Comparison of ENCODE assay signal across 1 cellular context in the genomic region with DNA sequence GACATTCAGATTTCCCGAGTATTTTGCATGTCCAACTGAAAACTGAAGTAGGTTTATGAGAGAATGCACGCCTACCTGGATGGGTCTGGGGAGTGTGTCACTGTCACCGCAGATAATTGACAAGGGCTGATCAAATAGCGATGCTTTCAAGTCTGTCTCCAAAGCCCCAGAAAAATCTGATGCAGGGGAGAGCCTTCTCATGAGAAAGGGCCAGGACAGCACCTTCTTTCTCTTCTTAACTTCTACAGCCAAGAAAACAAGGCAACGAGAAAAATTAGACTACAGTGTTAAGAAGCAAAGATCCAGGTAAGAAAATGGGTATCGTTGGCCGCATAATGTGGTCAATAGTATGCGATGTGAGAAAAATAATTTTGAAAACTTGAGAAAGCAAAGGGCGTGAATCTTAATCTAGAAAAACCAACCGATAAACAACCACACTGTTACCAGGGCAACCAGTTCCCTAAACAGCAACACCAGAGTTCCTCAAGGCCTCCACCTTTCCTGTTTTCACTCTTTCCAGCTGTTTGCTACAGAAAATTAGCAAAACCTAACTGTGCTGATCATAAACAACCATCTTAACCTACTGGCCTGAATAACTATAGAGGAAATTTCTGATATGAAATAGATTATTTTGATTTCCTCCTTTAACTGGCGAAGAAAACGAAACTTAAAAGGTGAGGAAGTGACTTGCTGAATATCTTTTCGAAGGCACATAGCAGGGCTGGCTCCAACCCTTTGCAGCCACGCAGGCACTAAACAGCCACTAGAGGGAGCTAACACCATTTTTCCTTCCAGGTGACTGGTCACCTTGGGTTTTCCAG.
TF ChIP-seq lines count a peak whose summit lies in the region.

No MANE protein-coding gene starts in this region.

TF ChIP-seq in K562, 482 proteins besides CTCF, POLR2A, EP300 and RAD21 (continued from another document and continues in another):
- TF ChIP-seq, protein P1, sequence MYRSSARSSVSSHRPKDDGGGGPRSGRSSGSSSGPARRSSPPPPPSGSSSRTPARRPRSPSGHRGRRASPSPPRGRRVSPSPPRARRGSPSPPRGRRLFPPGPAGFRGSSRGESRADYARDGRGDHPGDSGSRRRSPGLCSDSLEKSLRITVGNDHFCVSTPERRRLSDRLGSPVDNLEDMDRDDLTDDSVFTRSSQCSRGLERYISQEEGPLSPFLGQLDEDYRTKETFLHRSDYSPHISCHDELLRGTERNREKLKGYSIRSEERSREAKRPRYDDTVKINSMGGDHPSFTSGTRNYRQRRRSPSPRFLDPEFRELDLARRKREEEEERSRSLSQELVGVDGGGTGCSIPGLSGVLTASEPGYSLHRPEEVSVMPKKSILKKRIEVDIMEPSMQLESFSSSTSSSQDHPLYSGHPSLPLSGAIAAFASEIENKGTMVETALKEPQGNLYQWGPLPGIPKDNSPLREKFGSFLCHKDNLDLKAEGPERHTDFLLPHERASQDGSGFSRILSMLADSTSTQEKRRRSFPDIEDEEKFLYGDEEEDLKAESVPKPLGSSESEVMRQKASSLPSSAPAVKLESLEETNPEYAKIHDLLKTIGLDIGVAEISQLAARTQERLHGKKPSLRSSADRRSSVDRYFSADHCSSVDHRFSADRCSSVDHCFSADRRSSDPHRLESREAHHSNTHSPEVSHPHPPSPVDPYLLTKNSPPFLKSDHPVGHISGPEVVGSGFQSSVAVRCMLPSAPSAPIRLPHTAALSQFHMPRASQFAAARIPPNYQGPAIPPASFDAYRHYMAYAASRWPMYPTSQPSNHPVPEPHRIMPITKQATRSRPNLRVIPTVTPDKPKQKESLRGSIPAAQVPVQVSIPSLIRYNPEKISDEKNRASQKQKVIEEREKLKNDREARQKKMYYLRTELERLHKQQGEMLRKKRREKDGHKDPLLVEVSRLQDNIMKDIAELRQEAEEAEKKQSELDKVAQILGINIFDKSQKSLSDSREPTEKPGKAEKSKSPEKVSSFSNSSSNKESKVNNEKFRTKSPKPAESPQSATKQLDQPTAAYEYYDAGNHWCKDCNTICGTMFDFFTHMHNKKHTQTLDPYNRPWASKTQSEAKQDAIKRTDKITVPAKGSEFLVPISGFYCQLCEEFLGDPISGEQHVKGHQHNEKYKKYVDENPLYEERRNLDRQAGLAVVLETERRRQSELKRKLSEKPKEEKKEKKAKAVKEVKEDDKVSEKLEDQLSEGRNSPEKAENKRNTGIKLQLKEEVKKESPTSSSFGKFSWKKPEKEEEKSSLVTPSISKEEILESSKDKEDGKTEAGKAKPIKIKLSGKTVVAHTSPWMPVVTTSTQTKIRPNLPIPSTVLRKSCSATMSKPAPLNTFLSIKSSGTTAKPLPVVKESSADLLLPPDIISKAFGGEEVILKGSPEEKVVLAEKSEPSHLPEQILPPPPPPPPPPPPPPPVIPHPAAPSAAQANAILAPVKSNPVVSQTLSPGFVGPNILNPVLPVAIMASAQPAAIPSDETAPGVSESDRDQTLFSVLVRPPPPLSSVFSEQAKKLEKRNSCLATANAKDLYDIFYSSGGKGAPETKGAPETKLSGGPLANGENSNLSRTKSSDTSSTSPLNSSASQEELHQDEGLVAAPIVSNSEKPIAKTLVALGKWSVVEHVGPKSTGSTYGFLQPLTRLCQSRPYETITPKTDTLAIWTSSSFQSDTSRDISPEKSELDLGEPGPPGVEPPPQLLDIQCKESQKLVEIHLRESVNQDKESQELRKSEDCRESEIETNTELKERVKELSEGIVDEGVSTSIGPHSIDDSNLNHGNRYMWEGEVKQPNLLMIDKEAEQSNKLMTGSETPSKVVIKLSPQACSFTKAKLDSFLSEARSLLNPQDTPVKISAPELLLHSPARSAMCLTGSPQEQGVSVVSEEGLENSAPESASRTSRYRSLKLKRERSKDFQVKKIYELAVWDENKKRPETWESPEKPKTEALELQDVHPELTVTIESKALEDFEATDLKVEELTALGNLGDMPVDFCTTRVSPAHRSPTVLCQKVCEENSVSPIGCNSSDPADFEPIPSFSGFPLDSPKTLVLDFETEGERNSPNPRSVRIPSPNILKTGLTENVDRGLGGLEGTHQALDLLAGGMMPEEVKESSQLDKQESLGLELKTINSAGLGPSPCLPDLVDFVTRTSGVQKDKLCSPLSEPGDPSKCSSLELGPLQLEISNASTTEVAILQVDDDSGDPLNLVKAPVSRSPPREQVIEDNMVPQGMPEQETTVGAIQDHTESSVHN (IDR thresholded peaks at IDR 0.05; ENCODE audit: borderline replicate concordance in 1 of 2, low read depth in 1 of 2) = no peak
- TF ChIP-seq FOXP1 (CRISPR knock-in tag; IDR thresholded peaks at IDR 0.05) (no peak), FOXJ2 (tag; IDR thresholded peaks at IDR 0.05) (peak; percentile 99), ZNF507 (tag; conservative IDR thresholded peaks at IDR 0.05) (no peak), ZFP36 (IDR thresholded peaks at IDR 0.05; ENCODE audit: low read depth, low read length, partially characterized antibody) (peak; percentile 45), THRAP3 (IDR thresholded peaks at IDR 0.05; ENCODE audit: borderline replicate concordance) (no peak), COPS2 (conservative IDR thresholded peaks at IDR 0.05) (no peak), ZNF143 (CRISPR knock-in tag; IDR thresholded peaks at IDR 0.05) (no peak), MAFG (tag; conservative IDR thresholded peaks at IDR 0.05) (peak; percentile 56; the same call in 1 of the 2 replicates), ZNF263 (CRISPR knock-in tag; IDR thresholded peaks at IDR 0.05; ENCODE audit: borderline replicate concordance) (no peak), CHCHD3 (CRISPR knock-in tag; IDR thresholded peaks at IDR 0.05) (no peak), ELF4 (CRISPR knock-in tag; IDR thresholded peaks at IDR 0.05) (no peak), CC2D1A (IDR thresholded peaks at IDR 0.05) (0 out of 2 replicates have a peak, but pooled peaks have one; percentile 16), CCNT2 (IDR thresholded peaks at IDR 0.05; ENCODE audit: borderline replicate concordance, extremely low read depth, insufficient read length, low read depth, low read length) (no peak), ZBTB8A (IDR thresholded peaks at IDR 0.05; ENCODE audit: partially characterized antibody) (no peak), KLF16 (IDR thresholded peaks at IDR 0.05) (peak; percentile 59; the same call in 1 of the 2 replicates), SMAD1 (IDR thresholded peaks at IDR 0.05; ENCODE audit: low read depth, low read length, partially characterized antibody) (no peak), KLF13 (tag; IDR thresholded peaks at IDR 0.05; ENCODE audit: borderline replicate concordance, low read depth) (no peak), TBL1XR1 (IDR thresholded peaks at IDR 0.05; ENCODE audit: low read length in 2 of 2) (no peak), CREM (IDR thresholded peaks at IDR 0.05; ENCODE audit: low read depth) (peak; percentile 50; the same call in 1 of the 2 replicates), SMC3 (conservative IDR thresholded peaks at IDR 0.05; ENCODE audit: insufficient read depth, low read depth, low read length) (peak; percentile 75), KAT7 (CRISPR knock-in tag; IDR thresholded peaks at IDR 0.05; ENCODE audit: borderline replicate concordance) (peak; percentile 40; the same call in 1 of the 2 replicates), RFX1 (IDR thresholded peaks at IDR 0.05) (peak; percentile 86), NBN (IDR thresholded peaks at IDR 0.05; ENCODE audit: low read depth) (no peak), MYC (IDR thresholded peaks at IDR 0.05; ENCODE audit: low read depth, low read length) (peak; percentile 37; the same call in 1 of the 2 replicates), MYC (CRISPR knock-in tag; IDR thresholded peaks at IDR 0.05; ENCODE audit: borderline replicate concordance, low read depth) (no peak), MEF2A (IDR thresholded peaks at IDR 0.05; ENCODE audit: control insufficient read depth, low read depth, low read length) (no peak), ZNF224 (CRISPR knock-in tag; IDR thresholded peaks at IDR 0.05) (no peak), ERF (CRISPR knock-in tag; IDR thresholded peaks at IDR 0.05) (no peak)
- TF ChIP-seq, protein P2, sequence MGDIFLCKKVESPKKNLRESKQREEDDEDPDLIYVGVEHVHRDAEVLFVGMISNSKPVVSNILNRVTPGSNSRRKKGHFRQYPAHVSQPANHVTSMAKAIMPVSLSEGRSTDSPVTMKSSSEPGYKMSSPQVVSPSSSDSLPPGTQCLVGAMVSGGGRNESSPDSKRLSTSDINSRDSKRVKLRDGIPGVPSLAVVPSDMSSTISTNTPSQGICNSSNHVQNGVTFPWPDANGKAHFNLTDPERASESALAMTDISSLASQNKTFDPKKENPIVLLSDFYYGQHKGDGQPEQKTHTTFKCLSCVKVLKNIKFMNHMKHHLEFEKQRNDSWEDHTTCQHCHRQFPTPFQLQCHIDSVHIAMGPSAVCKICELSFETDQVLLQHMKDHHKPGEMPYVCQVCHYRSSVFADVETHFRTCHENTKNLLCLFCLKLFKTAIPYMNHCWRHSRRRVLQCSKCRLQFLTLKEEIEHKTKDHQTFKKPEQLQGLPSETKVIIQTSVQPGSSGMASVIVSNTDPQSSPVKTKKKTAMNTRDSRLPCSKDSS (IDR thresholded peaks at IDR 0.05; ENCODE audit: low read depth, partially characterized antibody) = no peak
- TF ChIP-seq, protein P3, sequence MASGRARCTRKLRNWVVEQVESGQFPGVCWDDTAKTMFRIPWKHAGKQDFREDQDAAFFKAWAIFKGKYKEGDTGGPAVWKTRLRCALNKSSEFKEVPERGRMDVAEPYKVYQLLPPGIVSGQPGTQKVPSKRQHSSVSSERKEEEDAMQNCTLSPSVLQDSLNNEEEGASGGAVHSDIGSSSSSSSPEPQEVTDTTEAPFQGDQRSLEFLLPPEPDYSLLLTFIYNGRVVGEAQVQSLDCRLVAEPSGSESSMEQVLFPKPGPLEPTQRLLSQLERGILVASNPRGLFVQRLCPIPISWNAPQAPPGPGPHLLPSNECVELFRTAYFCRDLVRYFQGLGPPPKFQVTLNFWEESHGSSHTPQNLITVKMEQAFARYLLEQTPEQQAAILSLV (tag; IDR thresholded peaks at IDR 0.05) = 0 out of 2 replicates have a peak, but pooled peaks have one; percentile 46
- TF ChIP-seq, protein P4, sequence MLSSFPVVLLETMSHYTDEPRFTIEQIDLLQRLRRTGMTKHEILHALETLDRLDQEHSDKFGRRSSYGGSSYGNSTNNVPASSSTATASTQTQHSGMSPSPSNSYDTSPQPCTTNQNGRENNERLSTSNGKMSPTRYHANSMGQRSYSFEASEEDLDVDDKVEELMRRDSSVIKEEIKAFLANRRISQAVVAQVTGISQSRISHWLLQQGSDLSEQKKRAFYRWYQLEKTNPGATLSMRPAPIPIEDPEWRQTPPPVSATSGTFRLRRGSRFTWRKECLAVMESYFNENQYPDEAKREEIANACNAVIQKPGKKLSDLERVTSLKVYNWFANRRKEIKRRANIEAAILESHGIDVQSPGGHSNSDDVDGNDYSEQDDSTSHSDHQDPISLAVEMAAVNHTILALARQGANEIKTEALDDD (IDR thresholded peaks at IDR 0.05) = no peak
- TF ChIP-seq, protein P5, sequence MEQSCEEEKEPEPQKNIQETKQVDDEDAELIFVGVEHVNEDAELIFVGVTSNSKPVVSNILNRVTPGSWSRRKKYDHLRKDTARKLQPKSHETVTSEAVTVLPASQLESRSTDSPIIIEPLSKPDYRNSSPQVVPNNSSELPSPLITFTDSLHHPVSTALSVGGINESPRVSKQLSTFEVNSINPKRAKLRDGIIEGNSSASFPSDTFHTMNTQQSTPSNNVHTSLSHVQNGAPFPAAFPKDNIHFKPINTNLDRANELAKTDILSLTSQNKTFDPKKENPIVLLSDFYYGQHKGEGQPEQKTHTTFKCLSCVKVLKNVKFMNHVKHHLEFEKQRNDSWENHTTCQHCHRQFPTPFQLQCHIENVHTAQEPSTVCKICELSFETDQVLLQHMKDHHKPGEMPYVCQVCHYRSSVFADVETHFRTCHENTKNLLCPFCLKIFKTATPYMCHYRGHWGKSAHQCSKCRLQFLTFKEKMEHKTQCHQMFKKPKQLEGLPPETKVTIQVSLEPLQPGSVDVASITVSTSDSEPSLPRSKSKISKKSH (CRISPR knock-in tag; IDR thresholded peaks at IDR 0.05) = no peak
- TF ChIP-seq, protein P6, sequence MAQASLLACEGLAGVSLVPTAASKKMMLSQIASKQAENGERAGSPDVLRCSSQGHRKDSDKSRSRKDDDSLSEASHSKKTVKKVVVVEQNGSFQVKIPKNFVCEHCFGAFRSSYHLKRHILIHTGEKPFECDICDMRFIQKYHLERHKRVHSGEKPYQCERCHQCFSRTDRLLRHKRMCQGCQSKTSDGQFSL (CRISPR knock-in tag; IDR thresholded peaks at IDR 0.05) = no peak
- TF ChIP-seq, protein P6 (tag; IDR thresholded peaks at IDR 0.05) = no peak
- TF ChIP-seq, protein P7, sequence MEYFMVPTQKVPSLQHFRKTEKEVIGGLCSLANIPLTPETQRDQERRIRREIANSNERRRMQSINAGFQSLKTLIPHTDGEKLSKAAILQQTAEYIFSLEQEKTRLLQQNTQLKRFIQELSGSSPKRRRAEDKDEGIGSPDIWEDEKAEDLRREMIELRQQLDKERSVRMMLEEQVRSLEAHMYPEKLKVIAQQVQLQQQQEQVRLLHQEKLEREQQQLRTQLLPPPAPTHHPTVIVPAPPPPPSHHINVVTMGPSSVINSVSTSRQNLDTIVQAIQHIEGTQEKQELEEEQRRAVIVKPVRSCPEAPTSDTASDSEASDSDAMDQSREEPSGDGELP (CRISPR knock-in tag; IDR thresholded peaks at IDR 0.05; ENCODE audit: borderline replicate concordance) = peak; percentile 32; the same call in 1 of the 2 replicates
- TF ChIP-seq, protein P8, sequence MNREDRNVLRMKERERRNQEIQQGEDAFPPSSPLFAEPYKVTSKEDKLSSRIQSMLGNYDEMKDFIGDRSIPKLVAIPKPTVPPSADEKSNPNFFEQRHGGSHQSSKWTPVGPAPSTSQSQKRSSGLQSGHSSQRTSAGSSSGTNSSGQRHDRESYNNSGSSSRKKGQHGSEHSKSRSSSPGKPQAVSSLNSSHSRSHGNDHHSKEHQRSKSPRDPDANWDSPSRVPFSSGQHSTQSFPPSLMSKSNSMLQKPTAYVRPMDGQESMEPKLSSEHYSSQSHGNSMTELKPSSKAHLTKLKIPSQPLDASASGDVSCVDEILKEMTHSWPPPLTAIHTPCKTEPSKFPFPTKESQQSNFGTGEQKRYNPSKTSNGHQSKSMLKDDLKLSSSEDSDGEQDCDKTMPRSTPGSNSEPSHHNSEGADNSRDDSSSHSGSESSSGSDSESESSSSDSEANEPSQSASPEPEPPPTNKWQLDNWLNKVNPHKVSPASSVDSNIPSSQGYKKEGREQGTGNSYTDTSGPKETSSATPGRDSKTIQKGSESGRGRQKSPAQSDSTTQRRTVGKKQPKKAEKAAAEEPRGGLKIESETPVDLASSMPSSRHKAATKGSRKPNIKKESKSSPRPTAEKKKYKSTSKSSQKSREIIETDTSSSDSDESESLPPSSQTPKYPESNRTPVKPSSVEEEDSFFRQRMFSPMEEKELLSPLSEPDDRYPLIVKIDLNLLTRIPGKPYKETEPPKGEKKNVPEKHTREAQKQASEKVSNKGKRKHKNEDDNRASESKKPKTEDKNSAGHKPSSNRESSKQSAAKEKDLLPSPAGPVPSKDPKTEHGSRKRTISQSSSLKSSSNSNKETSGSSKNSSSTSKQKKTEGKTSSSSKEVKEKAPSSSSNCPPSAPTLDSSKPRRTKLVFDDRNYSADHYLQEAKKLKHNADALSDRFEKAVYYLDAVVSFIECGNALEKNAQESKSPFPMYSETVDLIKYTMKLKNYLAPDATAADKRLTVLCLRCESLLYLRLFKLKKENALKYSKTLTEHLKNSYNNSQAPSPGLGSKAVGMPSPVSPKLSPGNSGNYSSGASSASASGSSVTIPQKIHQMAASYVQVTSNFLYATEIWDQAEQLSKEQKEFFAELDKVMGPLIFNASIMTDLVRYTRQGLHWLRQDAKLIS (CRISPR knock-in tag; IDR thresholded peaks at IDR 0.05) = 0 out of 2 replicates have a peak, but pooled peaks have one; percentile 40
- TF ChIP-seq, protein P9, sequence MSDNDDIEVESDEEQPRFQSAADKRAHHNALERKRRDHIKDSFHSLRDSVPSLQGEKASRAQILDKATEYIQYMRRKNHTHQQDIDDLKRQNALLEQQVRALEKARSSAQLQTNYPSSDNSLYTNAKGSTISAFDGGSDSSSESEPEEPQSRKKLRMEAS (CRISPR knock-in tag; IDR thresholded peaks at IDR 0.05) = no peak
